ENCODE assay signal across 16 cellular contexts in genomic region chr11:68658661-68659060, GRCh38. TPM values are rescaled to one million over a fixed set of nuclear protein-coding genes. Genes with fewer than 3 reads are reported as not detected.
DNase-seq lines count a peak whose midpoint lies in the region; ATAC-seq and TF ChIP-seq lines count a peak whose summit lies in the region.
"Had no signal": no experiment of that assay in that cellular context is flagged by ENCODE, and none has a peak within 500 bp of the region (broad histone marks: within the 10 kb centered on the region; RNA-seq: fewer than 3 reads in every experiment).

No MANE protein-coding gene starts in this region.

- peak; percentile 88 for ATAC-seq in sciatic nerve

- H3K36me3 ChIP-seq in BLaER1 (no peaks in the 10 kb centered on the region), SK-N-SH (replicated peaks in 1 of 2; ENCODE audit: control insufficient read depth in 1 of 2, insufficient read depth in 2 of 2, low read length in 1 of 2) (no peaks in the 10 kb centered on the region)
- H3K36me3 ChIP-seq: heart left ventricle, ovary, uterus had no signal

- H3K9me3 ChIP-seq in BLaER1 (peaks cover 31% of the 10 kb centered on the region), SK-N-SH (no peaks in the 10 kb centered on the region)
- H3K9me3 ChIP-seq: ovary, uterus had no signal

- DNase-seq in SK-N-SH, result peak; percentile 66
- DNase-seq in fibroblast of pulmonary artery (ENCODE audit: low read depth), result peak; percentile 46
- DNase-seq in sciatic nerve (ENCODE audit: low spot score), result peak; percentile 74
- DNase-seq in NCI-H128 (lab: John Stamatoyannopoulos, UW; ENCODE audit: unreplicated experiment), result no peak
- DNase-seq in activated naive CD8-positive, alpha-beta T cell treated with anti-CD3 and anti-CD28 coated beads for 36 hours, result no peak
- DNase-seq in NCI-H524 (lab: John Stamatoyannopoulos, UW), result no peak
- no peak for DNase-seq in LoVo (ENCODE audit: low spot score)
- DNase-seq: activated CD4-positive, alpha-beta T cell treated with anti-CD3 and anti-CD28 coated beads, Interleukin-2, amount 50 U/mL, for 1 hour; Calu3; cerebellar nuclear complex; stimulated activated naive CD4-positive, alpha-beta T cell treated with Interleukin-2 at 50 U/mL for 16 hours had no signal

- no peak for TF ChIP-seq RAD21 in SK-N-SH (IDR thresholded peaks at IDR 0.05; ENCODE audit: low read length)

- H3K4me3 Mint-ChIP-seq in activated naive CD8-positive, alpha-beta T cell treated with anti-CD3 and anti-CD28 coated beads for 36 hours, result no peak overlapping the region
- H3K4me3 Mint-ChIP-seq: IgD-negative memory B cell had no signal

- H3K4me1 Mint-ChIP-seq in activated naive CD8-positive, alpha-beta T cell treated with anti-CD3 and anti-CD28 coated beads for 36 hours, result no peaks in the 10 kb centered on the region
- H3K4me1 Mint-ChIP-seq: IgD-negative memory B cell had no signal

- H4K20me1 ChIP-seq in BLaER1 (peaks cover 14% of the 10 kb centered on the region), SK-N-SH (ENCODE audit: insufficient read depth) (no peaks in the 10 kb centered on the region)

- H3K27me3 Mint-ChIP-seq in activated naive CD8-positive, alpha-beta T cell treated with anti-CD3 and anti-CD28 coated beads for 36 hours, result peaks cover 7% of the 10 kb centered on the region

- no peak overlapping the region for H3K4me3 ChIP-seq in BLaER1
- H3K4me3 ChIP-seq in SK-N-SH (ENCODE audit: low read depth in 2 of 2, low read length in 1 of 2), result no peak overlapping the region
- no peak overlapping the region for H3K4me3 ChIP-seq in fibroblast of pulmonary artery (replicated peaks; ENCODE audit: low read depth, low read length)
- H3K4me3 ChIP-seq: heart left ventricle, ovary, uterus had no signal

- CTCF ChIA-PET in SK-N-SH (lab: Yijun Ruan, JAX), result interaction anchor here (1.2 to 1.7 kb wide), 4 partner anchors 26 to 96 kb away, joined by 3 to 4 read pairs (median 4); no protein-coding TSS in a partner anchor

- no peaks in the 10 kb centered on the region; the same call in 1 of the 2 replicates for H3K27me3 ChIP-seq in BLaER1
- no peaks in the 10 kb centered on the region; the same call in 1 of the 2 replicates for H3K27me3 ChIP-seq in SK-N-SH (ENCODE audit: insufficient read depth)
- H3K27me3 ChIP-seq: ovary, uterus had no signal

- peak overlapping the region; percentile 99 for H3K4me2 ChIP-seq in BLaER1
- H3K4me2 ChIP-seq in SK-N-SH, result peak overlapping the region; percentile 65

- no peaks in the 10 kb centered on the region for H3K9me3 Mint-ChIP-seq in activated naive CD8-positive, alpha-beta T cell treated with anti-CD3 and anti-CD28 coated beads for 36 hours

- TF ChIP-seq CTCF in SK-N-SH (IDR thresholded peaks at IDR 0.05) (no peak), fibroblast of pulmonary artery (IDR thresholded peaks at IDR 0.05; ENCODE audit: low read length, missing control alignments) (no peak)

- H3K36me3 Mint-ChIP-seq in activated naive CD8-positive, alpha-beta T cell treated with anti-CD3 and anti-CD28 coated beads for 36 hours, result no peaks in the 10 kb centered on the region
- H3K36me3 Mint-ChIP-seq: IgD-negative memory B cell had no signal

- POLR2A ChIA-PET in SK-N-SH (lab: Yijun Ruan, JAX), result no interaction called here

- TF ChIP-seq EP300 in SK-N-SH (IDR thresholded peaks at IDR 0.05; ENCODE audit: borderline replicate concordance in 1 of 2, low read depth in 1 of 2, low read length in 1 of 2), result no peak

- H3K27ac ChIP-seq in BLaER1, result no peak overlapping the region
- H3K27ac ChIP-seq in SK-N-SH (ENCODE audit: low read depth in 2 of 2, low read length in 1 of 2), result peak overlapping the region in 1 of 2 experiments; percentile 99; a peak in 3 of 4 replicates

- H2AFZ ChIP-seq in SK-N-SH (ENCODE audit: low read depth), result no peak overlapping the region

- no peaks in the 10 kb centered on the region for H3K79me2 ChIP-seq in SK-N-SH (ENCODE audit: insufficient read depth)

- no peaks in the 10 kb centered on the region for H3K9me2 ChIP-seq in SK-N-SH

- H3K4me1 ChIP-seq in BLaER1 (peaks cover 56% of the 10 kb centered on the region), SK-N-SH (ENCODE audit: control insufficient read depth in 1 of 2, insufficient read depth in 2 of 2, low read depth in 1 of 2, low read length in 1 of 2) (peaks cover 10 to 65% of the 10 kb centered on the region in 2 experiments; a peak in 3 of 4 replicates)
- H3K4me1 ChIP-seq: uterus had no signal

- 65% methylated on average over 13 of the region's 13 CpGs for WGBS in SK-N-SH (ENCODE audit: low lambda C conversion rate)

- H3K9ac ChIP-seq in BLaER1, result no peak overlapping the region
- H3K9ac ChIP-seq in SK-N-SH, result no peak overlapping the region

- intact Hi-C loops in sciatic nerve (cut with DNase I), result no loop called here

- no peak overlapping the region for H3K27ac Mint-ChIP-seq in activated naive CD8-positive, alpha-beta T cell treated with anti-CD3 and anti-CD28 coated beads for 36 hours
- H3K27ac Mint-ChIP-seq: IgD-negative memory B cell had no signal

- peaks cover 9% of the 10 kb centered on the region for H3F3A ChIP-seq in SK-N-SH (replicated peaks; ENCODE audit: insufficient read depth)

TF ChIP-seq in SK-N-SH, 30 proteins besides CTCF, POLR2A, EP300 and RAD21:
- TF ChIP-seq TAF1 (IDR thresholded peaks at IDR 0.05; ENCODE audit: borderline replicate concordance, low read depth, low read length) (no peak), JUND (IDR thresholded peaks at IDR 0.05) (no peak), GABPA (IDR thresholded peaks at IDR 0.05; ENCODE audit: low read depth) (no peak), FOXJ3 (CRISPR knock-in tag; IDR thresholded peaks at IDR 0.05) (no peak), MAX (IDR thresholded peaks at IDR 0.05; ENCODE audit: low read depth) (no peak), EZH2phosphoT487 (IDR thresholded peaks at IDR 0.05; ENCODE audit: borderline replicate concordance, low read depth) (no peak), NFIC (IDR thresholded peaks at IDR 0.05; ENCODE audit: borderline replicate concordance) (no peak), TEAD4 (IDR thresholded peaks at IDR 0.05; ENCODE audit: borderline replicate concordance, insufficient read depth) (no peak), MXI1 (IDR thresholded peaks at IDR 0.05; ENCODE audit: low read depth, low read length) (no peak)

RNA-seq across cellular contexts. Expression of gene GAL, which starts 25.7 kb away (rescaled TPM):
- 1.6 and 1.8 TPM in 2 replicates for polyA plus RNA-seq in SK-N-SH (2012; rRNA removed)
- 2.0 and 2.5 TPM in 2 replicates for polyA plus RNA-seq in SK-N-SH (2012; cell fraction: cytosol; rRNA removed)
- polyA plus RNA-seq in SK-N-SH (2012; cell fraction: nucleus; rRNA removed), result 0.44 and 1.1 TPM in 2 replicates
- not detected for total RNA-seq in sciatic nerve
- 1 to 10 TPM; 7.2 to 8.4 TPM for total RNA-seq in activated naive CD8-positive, alpha-beta T cell treated with anti-CD3 and anti-CD28 coated beads for 36 hours
- polyA plus RNA-seq: IgD-negative memory B cell had no signal

Comparison
In these comparisons a context has a peak if more than half of its experiments do, and no peak if none do; other contexts are left out.
1. DNase-seq: peak in SK-N-SH (single experiment), fibroblast of pulmonary artery (single experiment) and sciatic nerve (single experiment); none in NCI-H128 (single experiment), activated naive CD8-positive, alpha-beta T cell treated with anti-CD3 and anti-CD28 coated beads for 36 hours (single experiment), NCI-H524 (0 of 2) and LoVo (single experiment).